Comparison of ENCODE assay signal across 16 cellular contexts in the genomic region with DNA sequence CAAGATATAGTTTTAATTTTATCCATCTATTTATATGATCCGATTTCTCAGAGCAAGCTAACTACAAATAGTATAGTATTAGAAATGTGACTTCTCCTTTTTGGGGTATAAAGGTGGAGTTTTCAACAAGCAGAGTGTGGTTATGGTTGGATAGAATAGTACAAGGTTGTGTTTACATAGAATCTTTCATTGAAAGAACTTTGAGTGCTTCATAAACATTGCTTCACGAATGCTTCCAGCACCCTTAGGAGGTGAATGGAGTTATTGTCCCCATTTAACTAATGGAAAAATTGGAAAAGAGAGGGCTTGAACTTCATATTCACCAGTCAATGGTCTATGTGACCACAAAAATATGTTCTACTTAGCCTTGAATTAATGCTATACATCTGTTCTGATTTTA.
"Had no signal": no experiment of that assay in that cellular context is flagged by ENCODE, and none has a peak within 500 bp of the region (broad histone marks: within the 10 kb centered on the region; RNA-seq: fewer than 3 reads in every experiment).

No MANE protein-coding gene starts in this region.

- DNase-seq: esophagus squamous epithelium; glutamatergic neuron; left lung; lower lobe of right lung; midbrain; nucleus accumbens; pancreas; right cardiac atrium; stimulated activated CD4-positive, alpha-beta T cell treated with anti-CD3 and anti-CD28 coated beads, Interleukin-4, amount 100 ng/mL, for 1 hour; stimulated activated CD8-positive, alpha-beta memory T cell treated with anti-CD3 and anti-CD28 coated beads, Interleukin-4, amount 100 ng/mL, for 48 hours; stimulated activated naive CD8-positive, alpha-beta T cell treated with anti-CD3 and anti-CD28 coated beads, Interleukin-15, Interleukin-2, amounts not matched to agents 100 U/mL and 50 U/mL, for 24 hours; thyroid gland; uterus had no signal

- ATAC-seq: gastroesophageal sphincter; left lung; natural killer cell treated with Interleukin-12 subunit alpha and Interleukin-12 subunit beta and Interleukin-15 and Interleukin-18, amount 100 ng/mL, for 72 hours; pancreas; right cardiac atrium; stimulated activated effector memory CD8-positive, alpha-beta T cell treated with anti-CD3 and anti-CD28 coated beads, Interleukin-12 subunit alpha, Interleukin-12 subunit beta, amount 100 ng/mL, for 72 hours; stimulated activated naive CD8-positive, alpha-beta T cell treated with anti-CD3 and anti-CD28 coated beads, Interleukin-15, Interleukin-2, amounts not matched to agents 100 U/mL and 50 U/mL, for 24 hours had no signal
